ENCODE assay signal across 2 cellular contexts in the genomic region with DNA sequence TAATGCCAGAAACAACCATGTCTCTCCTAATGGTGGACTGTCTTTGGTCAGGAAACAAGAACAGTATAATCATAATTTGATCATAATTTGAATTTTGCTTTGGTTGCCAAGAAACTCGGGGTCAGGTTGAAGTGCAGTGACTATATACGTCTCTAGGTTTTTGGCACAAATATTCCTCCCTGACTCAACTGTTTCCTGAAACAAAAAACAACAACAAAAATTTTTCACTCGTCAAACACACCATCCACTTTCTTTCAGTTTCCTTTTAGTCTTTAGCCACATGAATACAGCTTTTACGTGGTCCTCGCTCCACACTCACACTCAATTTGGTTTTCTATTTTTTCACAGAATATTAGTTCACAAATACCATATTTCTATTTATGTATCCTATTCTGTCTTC.
TF ChIP-seq lines count a peak whose summit lies in the region.

No MANE protein-coding gene starts in this region.

TF ChIP-seq in SK-N-SH, 30 proteins besides CTCF, POLR2A, EP300 and RAD21 (continued from another document):
- TF ChIP-seq, protein P1, sequence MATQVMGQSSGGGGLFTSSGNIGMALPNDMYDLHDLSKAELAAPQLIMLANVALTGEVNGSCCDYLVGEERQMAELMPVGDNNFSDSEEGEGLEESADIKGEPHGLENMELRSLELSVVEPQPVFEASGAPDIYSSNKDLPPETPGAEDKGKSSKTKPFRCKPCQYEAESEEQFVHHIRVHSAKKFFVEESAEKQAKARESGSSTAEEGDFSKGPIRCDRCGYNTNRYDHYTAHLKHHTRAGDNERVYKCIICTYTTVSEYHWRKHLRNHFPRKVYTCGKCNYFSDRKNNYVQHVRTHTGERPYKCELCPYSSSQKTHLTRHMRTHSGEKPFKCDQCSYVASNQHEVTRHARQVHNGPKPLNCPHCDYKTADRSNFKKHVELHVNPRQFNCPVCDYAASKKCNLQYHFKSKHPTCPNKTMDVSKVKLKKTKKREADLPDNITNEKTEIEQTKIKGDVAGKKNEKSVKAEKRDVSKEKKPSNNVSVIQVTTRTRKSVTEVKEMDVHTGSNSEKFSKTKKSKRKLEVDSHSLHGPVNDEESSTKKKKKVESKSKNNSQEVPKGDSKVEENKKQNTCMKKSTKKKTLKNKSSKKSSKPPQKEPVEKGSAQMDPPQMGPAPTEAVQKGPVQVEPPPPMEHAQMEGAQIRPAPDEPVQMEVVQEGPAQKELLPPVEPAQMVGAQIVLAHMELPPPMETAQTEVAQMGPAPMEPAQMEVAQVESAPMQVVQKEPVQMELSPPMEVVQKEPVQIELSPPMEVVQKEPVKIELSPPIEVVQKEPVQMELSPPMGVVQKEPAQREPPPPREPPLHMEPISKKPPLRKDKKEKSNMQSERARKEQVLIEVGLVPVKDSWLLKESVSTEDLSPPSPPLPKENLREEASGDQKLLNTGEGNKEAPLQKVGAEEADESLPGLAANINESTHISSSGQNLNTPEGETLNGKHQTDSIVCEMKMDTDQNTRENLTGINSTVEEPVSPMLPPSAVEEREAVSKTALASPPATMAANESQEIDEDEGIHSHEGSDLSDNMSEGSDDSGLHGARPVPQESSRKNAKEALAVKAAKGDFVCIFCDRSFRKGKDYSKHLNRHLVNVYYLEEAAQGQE (IDR thresholded peaks at IDR 0.05; ENCODE audit: low read depth, low read length): no peak
- TF ChIP-seq, protein P2, sequence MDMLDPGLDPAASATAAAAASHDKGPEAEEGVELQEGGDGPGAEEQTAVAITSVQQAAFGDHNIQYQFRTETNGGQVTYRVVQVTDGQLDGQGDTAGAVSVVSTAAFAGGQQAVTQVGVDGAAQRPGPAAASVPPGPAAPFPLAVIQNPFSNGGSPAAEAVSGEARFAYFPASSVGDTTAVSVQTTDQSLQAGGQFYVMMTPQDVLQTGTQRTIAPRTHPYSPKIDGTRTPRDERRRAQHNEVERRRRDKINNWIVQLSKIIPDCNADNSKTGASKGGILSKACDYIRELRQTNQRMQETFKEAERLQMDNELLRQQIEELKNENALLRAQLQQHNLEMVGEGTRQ (IDR thresholded peaks at IDR 0.05; ENCODE audit: borderline replicate concordance, low read depth, low read length): no peak
- TF ChIP-seq FOXJ3 (CRISPR knock-in tag; IDR thresholded peaks at IDR 0.05) (no peak), FOXM1 (IDR thresholded peaks at IDR 0.05; ENCODE audit: low read depth) (no peak), RCOR1 (IDR thresholded peaks at IDR 0.05; ENCODE audit: low read length) (no peak)
- TF ChIP-seq, protein P3, sequence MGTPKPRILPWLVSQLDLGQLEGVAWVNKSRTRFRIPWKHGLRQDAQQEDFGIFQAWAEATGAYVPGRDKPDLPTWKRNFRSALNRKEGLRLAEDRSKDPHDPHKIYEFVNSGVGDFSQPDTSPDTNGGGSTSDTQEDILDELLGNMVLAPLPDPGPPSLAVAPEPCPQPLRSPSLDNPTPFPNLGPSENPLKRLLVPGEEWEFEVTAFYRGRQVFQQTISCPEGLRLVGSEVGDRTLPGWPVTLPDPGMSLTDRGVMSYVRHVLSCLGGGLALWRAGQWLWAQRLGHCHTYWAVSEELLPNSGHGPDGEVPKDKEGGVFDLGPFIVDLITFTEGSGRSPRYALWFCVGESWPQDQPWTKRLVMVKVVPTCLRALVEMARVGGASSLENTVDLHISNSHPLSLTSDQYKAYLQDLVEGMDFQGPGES (IDR thresholded peaks at IDR 0.05; ENCODE audit: low read depth, low read length): no peak
- TF ChIP-seq, protein P4, sequence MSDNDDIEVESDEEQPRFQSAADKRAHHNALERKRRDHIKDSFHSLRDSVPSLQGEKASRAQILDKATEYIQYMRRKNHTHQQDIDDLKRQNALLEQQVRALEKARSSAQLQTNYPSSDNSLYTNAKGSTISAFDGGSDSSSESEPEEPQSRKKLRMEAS (IDR thresholded peaks at IDR 0.05; ENCODE audit: low read depth): no peak

TF ChIP-seq in SK-N-SH treated with all-trans-retinoic acid at 6 μM for 48 hours, 23 proteins besides CTCF, POLR2A, EP300 and RAD21 (continued from another document):
- TF ChIP-seq ZFP3 (CRISPR knock-in tag; IDR thresholded peaks at IDR 0.05) (no peak), ISL1 (CRISPR knock-in tag; IDR thresholded peaks at IDR 0.05) (no peak), ZNF8 (CRISPR knock-in tag; IDR thresholded peaks at IDR 0.05) (no peak)
